Comparison of ENCODE assay signal across 23 cellular contexts in genomic region chr11:1126491-1126926, GRCh38. TPM values are rescaled to one million over a fixed set of nuclear protein-coding genes. Genes with fewer than 3 reads are reported as not detected.
DNase-seq lines count a peak whose midpoint lies in the region; ATAC-seq and TF ChIP-seq lines count a peak whose summit lies in the region.
"Had no signal": no experiment of that assay in that cellular context is flagged by ENCODE, and none has a peak within 500 bp of the region (broad histone marks: within the 10 kb centered on the region; RNA-seq: fewer than 3 reads in every experiment).

No MANE protein-coding gene starts in this region.

- ATAC-seq in left ventricle myocardium superior (no peak), aorta (ENCODE audit: low FRiP score) (no peak)
- ATAC-seq: Panc1 had no signal

- H3K27ac Mint-ChIP-seq in activated CD4-positive, alpha-beta T cell treated with anti-CD3 and anti-CD28 coated beads, Interleukin-2, amount 10 ng/mL, durations not matched to agents 24 days and 14 days: no peak overlapping the region
- no peak overlapping the region for H3K27ac Mint-ChIP-seq in progenitor cell of endocrine pancreas
- H3K27ac Mint-ChIP-seq: CD4-positive, CD25-positive, alpha-beta regulatory T cell; IgD-negative memory B cell had no signal

- no peaks in the 10 kb centered on the region for H3K36me3 Mint-ChIP-seq in activated CD4-positive, alpha-beta T cell treated with anti-CD3 and anti-CD28 coated beads, Interleukin-2, amount 10 ng/mL, durations not matched to agents 24 days and 14 days (ENCODE audit: low read depth)
- no peaks in the 10 kb centered on the region for H3K36me3 Mint-ChIP-seq in progenitor cell of endocrine pancreas (ENCODE audit: insufficient read depth)
- H3K36me3 Mint-ChIP-seq: CD4-positive, CD25-positive, alpha-beta regulatory T cell; IgD-negative memory B cell had no signal

- H2AFZ ChIP-seq in OCI-LY7 (ENCODE audit: low read length): no peak overlapping the region
- H2AFZ ChIP-seq: GM23248 had no signal

- H4K20me1 ChIP-seq in OCI-LY7 (ENCODE audit: insufficient read depth, low read length): no peaks in the 10 kb centered on the region

- H3K79me2 ChIP-seq in OCI-LY7 (ENCODE audit: insufficient read depth, low read depth, low read length): no peaks in the 10 kb centered on the region

- H3K27ac ChIP-seq in left ventricle myocardium inferior (replicated peaks) (no peak overlapping the region), aorta (ENCODE audit: low read depth in 1 of 2, low read length in 2 of 2) (no peak overlapping the region), OCI-LY7 (ENCODE audit: low read depth, low read length, poor library complexity, severe bottlenecking) (no peak overlapping the region)
- H3K27ac ChIP-seq: GM23248, HL-60 had no signal

- H3K4me3 ChIP-seq in left ventricle myocardium inferior (no peak overlapping the region), aorta (ENCODE audit: low read length in 2 of 2) (no peak overlapping the region), OCI-LY7 (ENCODE audit: low read depth, low read length, poor library complexity, severe bottlenecking) (no peak overlapping the region)
- H3K4me3 ChIP-seq: GM23248 had no signal

- H3K9me2 ChIP-seq in OCI-LY7 (ENCODE audit: insufficient read depth, low read length): no peaks in the 10 kb centered on the region

- H3K4me1 Mint-ChIP-seq in activated CD4-positive, alpha-beta T cell treated with anti-CD3 and anti-CD28 coated beads, Interleukin-2, amount 10 ng/mL, durations not matched to agents 24 days and 14 days: no peaks in the 10 kb centered on the region
- peaks cover 3% of the 10 kb centered on the region for H3K4me1 Mint-ChIP-seq in progenitor cell of endocrine pancreas (ENCODE audit: low read depth)
- H3K4me1 Mint-ChIP-seq: CD4-positive, CD25-positive, alpha-beta regulatory T cell; IgD-negative memory B cell had no signal

- H3K27me3 Mint-ChIP-seq in activated CD4-positive, alpha-beta T cell treated with anti-CD3 and anti-CD28 coated beads, Interleukin-2, amount 10 ng/mL, durations not matched to agents 24 days and 14 days: no peaks in the 10 kb centered on the region
- peaks cover 19% of the 10 kb centered on the region for H3K27me3 Mint-ChIP-seq in progenitor cell of endocrine pancreas

- no peak overlapping the region for H3K4me2 ChIP-seq in OCI-LY7 (ENCODE audit: low read length)

- peak; percentile 1 for DNase-seq in activated CD4-positive, alpha-beta T cell treated with anti-CD3 and anti-CD28 coated beads for 48 hours
- DNase-seq in activated CD4-positive, alpha-beta T cell treated with anti-CD3 and anti-CD28 coated beads, Interleukin-2, amount 10 ng/mL, durations not matched to agents 24 days and 14 days: no peak
- DNase-seq in left ventricle myocardium superior (peak; percentile 13), left ventricle myocardium inferior (no peak), progenitor cell of endocrine pancreas (ENCODE audit: low spot score, unreplicated experiment) (peak; percentile 6), aorta (peak; percentile 25 to 32), OCI-LY7 (ENCODE audit: low spot score) (no peak), HT-29 (ENCODE audit: low spot score) (no peak)
- DNase-seq: BE2C, COR-L47, DMS 273 treated with DMSO at 0.1 percent for 48 hours, GM23248, HCEC 1CT, Karpas-422, NCI-H1436, NCI-H1930, NCI-H526 had no signal

- H3K9me3 ChIP-seq in left ventricle myocardium inferior (replicated peaks) (no peaks in the 10 kb centered on the region), aorta (ENCODE audit: control insufficient read depth, low read length) (no peaks in the 10 kb centered on the region), OCI-LY7 (ENCODE audit: low read length) (no peaks in the 10 kb centered on the region)
- H3K9me3 ChIP-seq: BE2C had no signal

- POLR2A ChIA-PET in OCI-LY7 (lab: Charles Lee): interaction anchor here (0.6 kb wide), 1 partner anchor 1158 kb away, joined by 3 read pairs; no protein-coding TSS in a partner anchor

- H3K27me3 ChIP-seq in left ventricle myocardium inferior (ENCODE audit: low read depth) (peaks cover 76% of the 10 kb centered on the region), aorta (ENCODE audit: control insufficient read depth in 1 of 2, insufficient read depth in 2 of 2, low read length in 1 of 2) (no peaks in the 10 kb centered on the region)
- H3K27me3 ChIP-seq: BE2C had no signal

- 81 to 83% methylated on average over 15 of the region's 15 CpGs for WGBS in aorta, 2 donors

- TF ChIP-seq CTCF in left ventricle myocardium inferior (IDR thresholded peaks at IDR 0.05; ENCODE audit: borderline replicate concordance) (no peak), progenitor cell of endocrine pancreas (IDR thresholded peaks at IDR 0.05; ENCODE audit: unreplicated experiment) (no peak), OCI-LY7 (conservative IDR thresholded peaks at IDR 0.05; ENCODE audit: low read length) (no peak)

- peaks cover 17% of the 10 kb centered on the region for H3K9me3 Mint-ChIP-seq in activated CD4-positive, alpha-beta T cell treated with anti-CD3 and anti-CD28 coated beads, Interleukin-2, amount 10 ng/mL, durations not matched to agents 24 days and 14 days
- H3K9me3 Mint-ChIP-seq in progenitor cell of endocrine pancreas (ENCODE audit: low read depth): peaks cover 5% of the 10 kb centered on the region
- H3K9me3 Mint-ChIP-seq: IgD-negative memory B cell had no signal

- no TSS peak for BruUV-seq in OCI-LY7 (replicated peaks; lab: Mats Ljungman, UMichigan)

- H3K36me3 ChIP-seq in left ventricle myocardium inferior (no peaks in the 10 kb centered on the region), aorta (ENCODE audit: control insufficient read depth in 1 of 2, insufficient read depth in 2 of 2, low read length in 1 of 2) (no peaks in the 10 kb centered on the region), OCI-LY7 (ENCODE audit: insufficient read depth, low read length) (no peaks in the 10 kb centered on the region)
- H3K36me3 ChIP-seq: BE2C had no signal

- intact Hi-C loops in activated CD4-positive, alpha-beta T cell treated with anti-CD3 and anti-CD28 coated beads, Interleukin-2, amount 10 ng/mL, durations not matched to agents 24 days and 14 days (cut with micrococcal nuclease): no loop called here
- intact Hi-C loops in left ventricle myocardium superior (cut with micrococcal nuclease) (no loop called here), left ventricle myocardium inferior (cut with micrococcal nuclease) (no loop called here), aorta (cut with DNase I) (no loop called here), OCI-LY7 (cut with micrococcal nuclease; ENCODE audit: unreplicated experiment) (no loop called here)

- CTCF ChIA-PET in OCI-LY7 (lab: Charles Lee; ENCODE audit: unreplicated experiment): no interaction called here

- no peak overlapping the region for H3K4me3 Mint-ChIP-seq in activated CD4-positive, alpha-beta T cell treated with anti-CD3 and anti-CD28 coated beads, Interleukin-2, amount 10 ng/mL, durations not matched to agents 24 days and 14 days
- no peak overlapping the region for H3K4me3 Mint-ChIP-seq in progenitor cell of endocrine pancreas (ENCODE audit: low read depth)
- H3K4me3 Mint-ChIP-seq: CD4-positive, CD25-positive, alpha-beta regulatory T cell; IgD-negative memory B cell had no signal

- H3K4me1 ChIP-seq in left ventricle myocardium inferior: no peaks in the 10 kb centered on the region
- H3K4me1 ChIP-seq in aorta (ENCODE audit: control insufficient read depth in 1 of 2, insufficient read depth in 2 of 2, low read length in 2 of 2): no peaks in the 10 kb centered on the region
- no peaks in the 10 kb centered on the region for H3K4me1 ChIP-seq in OCI-LY7 (ENCODE audit: insufficient read depth, low read length, poor library complexity, severe bottlenecking)
- H3K4me1 ChIP-seq: BE2C had no signal

RNA-seq across cellular contexts. Expression of gene MUC5AC, which starts 31.2 kb away (rescaled TPM):
- total RNA-seq in activated CD4-positive, alpha-beta T cell treated with anti-CD3 and anti-CD28 coated beads, Interleukin-2, amount 10 ng/mL, durations not matched to agents 24 days and 14 days: not detected in 2 replicates
- total RNA-seq in left ventricle myocardium superior: not detected
- not detected for total RNA-seq in left ventricle myocardium inferior
- 0.02 TPM in 1 of 2 replicates, not detected in the other for total RNA-seq in progenitor cell of endocrine pancreas
- total RNA-seq in aorta: not detected
- under 1 TPM in 1 of 2 donors, not detected in 1; 0.05 TPM for polyA plus RNA-seq in aorta
- not detected in 2 replicates for total RNA-seq in OCI-LY7 (2014; rRNA removed; shearing (Covaris generic))
- not detected in 2 replicates for total RNA-seq in OCI-LY7 (2022)
- 6.9 and 9.0 TPM in 2 replicates for total RNA-seq in HT-29 (2014; rRNA removed; shearing (Covaris generic))
- total RNA-seq: A172; CD4-positive, CD25-positive, alpha-beta regulatory T cell; GM23248; MCF 10A had no signal
- polyA plus RNA-seq: CD4-positive, CD25-positive, alpha-beta regulatory T cell; GM23248; IgD-negative memory B cell had no signal

RNA-seq across cellular contexts. Expression of gene MUC2, which starts 51.8 kb away (rescaled TPM):
- total RNA-seq in activated CD4-positive, alpha-beta T cell treated with anti-CD3 and anti-CD28 coated beads, Interleukin-2, amount 10 ng/mL, durations not matched to agents 24 days and 14 days: not detected in 2 replicates
- not detected for total RNA-seq in left ventricle myocardium superior
- 0.03 TPM for total RNA-seq in left ventricle myocardium inferior
- not detected in 2 replicates for total RNA-seq in progenitor cell of endocrine pancreas
- under 1 TPM; 0.06 to 0.10 TPM for total RNA-seq in aorta
- 10 to 100 TPM in 1 of 2 donors, under 1 TPM in 1; 0.08 to 11.8 TPM for polyA plus RNA-seq in aorta
- not detected in 2 replicates for total RNA-seq in OCI-LY7 (2014; rRNA removed; shearing (Covaris generic))
- total RNA-seq in OCI-LY7 (2022): not detected in 2 replicates
- total RNA-seq in HT-29 (2014; rRNA removed; shearing (Covaris generic)): 6.9 and 9.1 TPM in 2 replicates
- total RNA-seq: A172; CD4-positive, CD25-positive, alpha-beta regulatory T cell; GM23248 had no signal
- polyA plus RNA-seq: CD4-positive, CD25-positive, alpha-beta regulatory T cell; GM23248; IgD-negative memory B cell had no signal

Comparison
In these comparisons a context has a peak if more than half of its experiments do, and no peak if none do; other contexts are left out.
1. DNase-seq: peak in activated CD4-positive, alpha-beta T cell treated with anti-CD3 and anti-CD28 coated beads for 48 hours (single experiment), left ventricle myocardium superior (single experiment), progenitor cell of endocrine pancreas (single experiment) and aorta (2 of 2); none in activated CD4-positive, alpha-beta T cell treated with anti-CD3 and anti-CD28 coated beads, Interleukin-2, amount 10 ng/mL, durations not matched to agents 24 days and 14 days (single experiment), left ventricle myocardium inferior (single experiment), OCI-LY7 (single experiment) and HT-29 (single experiment).